Comparison of ENCODE assay signal across 25 cellular contexts in genomic region chr14:33110737-33111443, GRCh38.
"Had no signal": no experiment of that assay in that cellular context is flagged by ENCODE, and none has a peak within 500 bp of the region (broad histone marks: within the 10 kb centered on the region; RNA-seq: fewer than 3 reads in every experiment).

No MANE protein-coding gene starts in this region.

- H3K4me3 ChIP-seq: adrenal gland, breast epithelium, coronary artery, esophagus squamous epithelium, gastroesophageal sphincter, heart right ventricle, ovary, psoas muscle, tibial artery had no signal

- H3K9me3 ChIP-seq: adrenal gland, breast epithelium, esophagus squamous epithelium, gastroesophageal sphincter, neutrophil, ovary, psoas muscle, tibial artery had no signal

- H3K36me3 ChIP-seq: adrenal gland, breast epithelium, esophagus squamous epithelium, gastroesophageal sphincter, heart right ventricle, neutrophil, ovary, tibial artery had no signal

- H3K27me3 ChIP-seq: adrenal gland, breast epithelium, esophagus squamous epithelium, gastroesophageal sphincter, heart right ventricle, neutrophil, ovary, tibial artery had no signal

- FAIRE-seq: astrocyte had no signal

- DNase-seq: activated CD4-positive, alpha-beta T cell treated with anti-CD3 and anti-CD28 coated beads, Interleukin-2, amount 50 U/mL, for 1 hour; activated CD4-positive, CD25-positive, alpha-beta regulatory T cell treated with anti-CD3 and anti-CD28 coated beads, Interleukin-2, amount 50 U/mL, for 72 hours; activated CD8-positive, alpha-beta T cell treated with anti-CD3 and anti-CD28 coated beads, Interleukin-2, amount 10 ng/mL, durations not matched to agents 7 days and 5 days; activated gamma-delta T cell treated with Interleukin-2 at 50 U/mL for 16 hours; adrenal gland; cerebellar nuclear complex; esophagus squamous epithelium; heart right ventricle; left ventricle myocardium superior; mammary epithelial cell; midbrain; natural killer cell; ovary; psoas muscle; right cardiac atrium; stimulated activated CD4-positive, alpha-beta T cell treated with anti-CD3 and anti-CD28 coated beads, Interleukin-12 subunit alpha, Interleukin-12 subunit beta, amount 100 ng/mL, for 4 hours; stimulated activated naive CD8-positive, alpha-beta T cell treated with anti-CD3 and anti-CD28 coated beads, Interleukin-15, amount 100 ng/mL, for 72 hours; T-cell; tibial artery had no signal

- H3K27ac ChIP-seq: adrenal gland, breast epithelium, coronary artery, esophagus squamous epithelium, gastroesophageal sphincter, heart right ventricle, neutrophil, ovary, psoas muscle, tibial artery, VCaP had no signal

- H3K4me1 ChIP-seq: adrenal gland, breast epithelium, esophagus squamous epithelium, gastroesophageal sphincter, heart right ventricle, psoas muscle, tibial artery had no signal
